Comparison of ENCODE assay signal across 1 cellular context in the genomic region with DNA sequence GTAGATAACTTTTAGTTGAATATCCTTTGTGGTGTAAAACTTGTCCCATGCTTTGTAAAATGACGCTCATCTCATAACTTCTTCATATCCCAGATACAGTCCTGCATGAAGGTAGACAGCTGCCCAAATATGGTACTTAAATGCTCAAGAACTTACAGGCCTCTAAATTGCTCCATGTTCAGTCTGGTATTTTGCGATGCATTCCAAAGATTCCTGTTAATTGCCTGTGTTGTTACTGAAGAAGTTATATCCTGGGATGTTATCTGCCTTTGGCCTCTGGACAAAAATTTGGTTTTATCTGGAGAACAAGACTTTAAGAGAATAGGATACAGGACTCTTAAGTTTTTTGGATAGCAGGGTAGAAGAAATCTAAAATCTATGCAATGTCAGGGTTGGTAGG.
TF ChIP-seq lines count a peak whose summit lies in the region.

No MANE protein-coding gene starts in this region.

TF ChIP-seq in HCT116, 20 proteins besides CTCF, POLR2A, EP300 and RAD21:
- TF ChIP-seq ZFX (IDR thresholded peaks at IDR 0.05) (no peak), JUND (IDR thresholded peaks at IDR 0.05) (no peak), SRF (IDR thresholded peaks at IDR 0.05; ENCODE audit: low read depth) (no peak), MAX (IDR thresholded peaks at IDR 0.05) (no peak)
- TF ChIP-seq, protein P1, sequence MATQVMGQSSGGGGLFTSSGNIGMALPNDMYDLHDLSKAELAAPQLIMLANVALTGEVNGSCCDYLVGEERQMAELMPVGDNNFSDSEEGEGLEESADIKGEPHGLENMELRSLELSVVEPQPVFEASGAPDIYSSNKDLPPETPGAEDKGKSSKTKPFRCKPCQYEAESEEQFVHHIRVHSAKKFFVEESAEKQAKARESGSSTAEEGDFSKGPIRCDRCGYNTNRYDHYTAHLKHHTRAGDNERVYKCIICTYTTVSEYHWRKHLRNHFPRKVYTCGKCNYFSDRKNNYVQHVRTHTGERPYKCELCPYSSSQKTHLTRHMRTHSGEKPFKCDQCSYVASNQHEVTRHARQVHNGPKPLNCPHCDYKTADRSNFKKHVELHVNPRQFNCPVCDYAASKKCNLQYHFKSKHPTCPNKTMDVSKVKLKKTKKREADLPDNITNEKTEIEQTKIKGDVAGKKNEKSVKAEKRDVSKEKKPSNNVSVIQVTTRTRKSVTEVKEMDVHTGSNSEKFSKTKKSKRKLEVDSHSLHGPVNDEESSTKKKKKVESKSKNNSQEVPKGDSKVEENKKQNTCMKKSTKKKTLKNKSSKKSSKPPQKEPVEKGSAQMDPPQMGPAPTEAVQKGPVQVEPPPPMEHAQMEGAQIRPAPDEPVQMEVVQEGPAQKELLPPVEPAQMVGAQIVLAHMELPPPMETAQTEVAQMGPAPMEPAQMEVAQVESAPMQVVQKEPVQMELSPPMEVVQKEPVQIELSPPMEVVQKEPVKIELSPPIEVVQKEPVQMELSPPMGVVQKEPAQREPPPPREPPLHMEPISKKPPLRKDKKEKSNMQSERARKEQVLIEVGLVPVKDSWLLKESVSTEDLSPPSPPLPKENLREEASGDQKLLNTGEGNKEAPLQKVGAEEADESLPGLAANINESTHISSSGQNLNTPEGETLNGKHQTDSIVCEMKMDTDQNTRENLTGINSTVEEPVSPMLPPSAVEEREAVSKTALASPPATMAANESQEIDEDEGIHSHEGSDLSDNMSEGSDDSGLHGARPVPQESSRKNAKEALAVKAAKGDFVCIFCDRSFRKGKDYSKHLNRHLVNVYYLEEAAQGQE (IDR thresholded peaks at IDR 0.05; ENCODE audit: low read depth) = no peak
TF ChIP-seq in HCT116: peak in this region for 0.
